In the genomic region with DNA sequence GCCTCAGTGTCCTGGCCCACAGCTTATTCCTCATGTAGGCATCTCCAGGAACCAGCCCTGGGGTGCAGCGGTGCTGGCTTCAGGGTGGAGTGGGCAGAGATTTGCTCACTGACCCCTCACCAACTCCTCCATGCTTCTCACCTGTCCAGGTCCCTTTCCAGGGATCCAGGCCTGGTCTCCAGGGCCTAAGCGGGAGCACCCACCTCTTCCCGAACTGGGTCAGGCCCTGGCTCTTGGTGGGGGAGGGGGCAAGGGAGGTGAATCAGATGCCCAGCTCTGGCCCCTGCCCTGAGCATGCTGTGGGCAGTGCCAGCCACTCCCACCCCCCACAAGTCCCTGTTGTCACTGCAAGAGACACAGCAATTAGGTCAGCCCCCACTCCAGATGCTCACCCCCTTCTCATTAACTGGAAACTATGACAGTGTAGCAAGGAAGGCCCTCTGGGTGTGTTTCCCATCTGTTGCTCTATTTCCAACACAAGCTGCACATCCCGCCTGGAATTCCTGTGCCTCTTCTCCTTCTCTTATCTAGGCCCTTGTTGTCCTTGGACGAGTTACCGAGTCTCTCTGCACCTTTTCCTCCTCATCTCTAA, we compare ENCODE assay signal across 1 cellular context.
TF ChIP-seq lines count a peak whose summit lies in the region.

No MANE protein-coding gene starts in this region.

TF ChIP-seq in HepG2, 621 proteins besides CTCF, POLR2A, EP300 and RAD21 (continued from another document):
- TF ChIP-seq, protein P1, sequence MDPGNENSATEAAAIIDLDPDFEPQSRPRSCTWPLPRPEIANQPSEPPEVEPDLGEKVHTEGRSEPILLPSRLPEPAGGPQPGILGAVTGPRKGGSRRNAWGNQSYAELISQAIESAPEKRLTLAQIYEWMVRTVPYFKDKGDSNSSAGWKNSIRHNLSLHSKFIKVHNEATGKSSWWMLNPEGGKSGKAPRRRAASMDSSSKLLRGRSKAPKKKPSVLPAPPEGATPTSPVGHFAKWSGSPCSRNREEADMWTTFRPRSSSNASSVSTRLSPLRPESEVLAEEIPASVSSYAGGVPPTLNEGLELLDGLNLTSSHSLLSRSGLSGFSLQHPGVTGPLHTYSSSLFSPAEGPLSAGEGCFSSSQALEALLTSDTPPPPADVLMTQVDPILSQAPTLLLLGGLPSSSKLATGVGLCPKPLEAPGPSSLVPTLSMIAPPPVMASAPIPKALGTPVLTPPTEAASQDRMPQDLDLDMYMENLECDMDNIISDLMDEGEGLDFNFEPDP (CRISPR knock-in tag; conservative IDR thresholded peaks at IDR 0.05) = 0 out of 2 replicates have a peak, but pooled peaks have one; percentile 23
- TF ChIP-seq CC2D1A (CRISPR knock-in tag; IDR thresholded peaks at IDR 0.05) = no peak
- TF ChIP-seq ERF (CRISPR knock-in tag; IDR thresholded peaks at IDR 0.05) = no peak
- 0 out of 2 replicates have a peak, but pooled peaks have one; percentile 31 for TF ChIP-seq EED (CRISPR knock-in tag; IDR thresholded peaks at IDR 0.05)
- no peak for TF ChIP-seq ARID2 (CRISPR knock-in tag; IDR thresholded peaks at IDR 0.05; ENCODE audit: borderline replicate concordance)
